8 cellular contexts compared by ENCODE assay signal in the genomic region with DNA sequence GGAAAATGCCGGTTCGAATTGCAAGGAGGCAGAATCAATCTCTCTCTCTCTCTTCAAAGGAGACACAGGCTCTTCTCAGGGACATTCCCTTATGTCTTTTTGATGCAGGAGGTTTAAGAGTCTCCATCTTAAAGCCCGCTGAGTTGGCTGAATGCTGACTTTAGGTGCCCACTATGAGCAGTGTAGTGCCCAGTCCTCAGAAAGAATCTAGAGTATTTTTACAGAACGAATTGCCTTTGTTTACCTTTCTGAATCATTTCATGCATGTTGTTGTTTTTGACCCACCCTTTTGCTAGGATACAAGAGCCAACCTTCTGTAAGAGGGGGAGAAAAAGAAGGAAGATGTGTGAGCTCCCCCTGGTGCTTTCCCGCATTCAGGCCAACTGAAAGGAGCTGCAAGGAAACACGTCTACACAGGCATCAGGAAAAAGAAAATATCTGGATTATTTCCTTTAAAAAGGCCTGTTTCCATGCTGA.
A peak's percentile ranks its signal among the peaks of the same experiment; 100 is the strongest.
DNase-seq lines count a peak whose midpoint lies in the region; ATAC-seq, FAIRE-seq and TF ChIP-seq lines count a peak whose summit lies in the region.

No MANE protein-coding gene starts in this region.

- no peaks in the 10 kb centered on the region for H3K9me3 ChIP-seq in mammary epithelial cell (replicated peaks; ENCODE audit: insufficient read depth, low read length)
- H3K9me3 ChIP-seq in thyroid gland = no peaks in the 10 kb centered on the region
- no peaks in the 10 kb centered on the region for H3K9me3 ChIP-seq in naive thymus-derived CD4-positive, alpha-beta T cell (ENCODE audit: control insufficient read depth in 2 of 3, low read length in 3 of 3)

- no peak overlapping the region for H3K27ac Mint-ChIP-seq in naive thymus-derived CD4-positive, alpha-beta T cell

- H3K36me3 ChIP-seq in mammary epithelial cell (ENCODE audit: insufficient read depth, low read length) = no peaks in the 10 kb centered on the region
- H3K36me3 ChIP-seq in thyroid gland = no peaks in the 10 kb centered on the region
- H3K36me3 ChIP-seq in naive thymus-derived CD4-positive, alpha-beta T cell (ENCODE audit: control insufficient read depth in 2 of 3, insufficient read depth in 3 of 3, low read length in 3 of 3) = no peaks in the 10 kb centered on the region

- H3K36me3 Mint-ChIP-seq in naive thymus-derived CD4-positive, alpha-beta T cell = peaks cover 0 to 8% (median 0%) of the 10 kb centered on the region in 5 donors

- H3K4me1 ChIP-seq in mammary epithelial cell (ENCODE audit: insufficient read depth, low read length) (peaks cover 14% of the 10 kb centered on the region), thyroid gland (no peaks in the 10 kb centered on the region)
- no peaks in the 10 kb centered on the region for H3K4me1 ChIP-seq in naive thymus-derived CD4-positive, alpha-beta T cell (ENCODE audit: control insufficient read depth in 2 of 2, insufficient read depth in 2 of 2, low read length in 2 of 2)

- peak; percentile 82 for DNase-seq in G401 (ENCODE audit: low spot score)
- peak; percentile 55 for DNase-seq in NCI-H2081 treated with DMSO at 0.1 percent for 48 hours (lab: John Stamatoyannopoulos, UW)
- DNase-seq in mammary epithelial cell = peak; percentile 44
- DNase-seq in thyroid gland = peak; percentile 10 to 23
- no peak for DNase-seq in naive thymus-derived CD4-positive, alpha-beta T cell
- DNase-seq in central memory CD4-positive, alpha-beta T cell = no peak

- dilution Hi-C loops in mammary epithelial cell (cut with HindIII; ENCODE audit: low sequenced_read_pairs) = no loop called here

- peaks cover 0 to 19% (median 10%) of the 10 kb centered on the region in 7 donors for H3K4me1 Mint-ChIP-seq in naive thymus-derived CD4-positive, alpha-beta T cell

- H3K4me3 ChIP-seq in mammary epithelial cell (replicated peaks in 1 of 3; ENCODE audit: insufficient read depth in 1 of 3, low read depth in 2 of 3, low read length in 3 of 3) (no peak overlapping the region), thyroid gland (replicated peaks in 1 of 3) (no peak overlapping the region)
- no peak overlapping the region for H3K4me3 ChIP-seq in naive thymus-derived CD4-positive, alpha-beta T cell (ENCODE audit: low read length)

- TF ChIP-seq POLR2A in thyroid gland (IDR thresholded peaks at IDR 0.05) = no peak

- H3K9me3 Mint-ChIP-seq in naive thymus-derived CD4-positive, alpha-beta T cell = peaks cover 0 to 11% (median 0%) of the 10 kb centered on the region in 11 donors

- H3K27ac ChIP-seq in mammary epithelial cell (ENCODE audit: insufficient read depth, low read depth, low read length) = no peak overlapping the region
- no peak overlapping the region for H3K27ac ChIP-seq in thyroid gland
- no peak overlapping the region for H3K27ac ChIP-seq in naive thymus-derived CD4-positive, alpha-beta T cell (ENCODE audit: low read depth, low read length)

- POLR2A ChIA-PET in naive thymus-derived CD4-positive, alpha-beta T cell (lab: Charles Lee) = no interaction called here

- H3K27me3 ChIP-seq in mammary epithelial cell (ENCODE audit: insufficient read depth, low read length) (no peaks in the 10 kb centered on the region), thyroid gland (no peaks in the 10 kb centered on the region)
- H3K27me3 ChIP-seq in naive thymus-derived CD4-positive, alpha-beta T cell (ENCODE audit: control insufficient read depth in 2 of 2, insufficient read depth in 2 of 2, low read length in 2 of 2) = no peaks in the 10 kb centered on the region

- peak; percentile 67 to 85 for TF ChIP-seq CTCF in mammary epithelial cell (conservative IDR thresholded peaks at IDR 0.05 in 1 of 2, IDR thresholded peaks at IDR 0.05 in 1 of 2; ENCODE audit: extremely low read depth in 1 of 2, insufficient read depth in 1 of 2, low read depth in 1 of 2, low read length in 2 of 2)
- peak in 4 of 6 experiments; percentile 10 to 46 (median 23) for TF ChIP-seq CTCF in thyroid gland (IDR thresholded peaks at IDR 0.05)

- H3K9ac ChIP-seq in mammary epithelial cell (ENCODE audit: insufficient read depth, low read length) = no peak overlapping the region

- no peak for ATAC-seq in HG02973 (IDR thresholded peaks at IDR 0.05; ENCODE audit: unreplicated experiment)
- ATAC-seq in naive thymus-derived CD4-positive, alpha-beta T cell = no peak

- peak; percentile 78 for FAIRE-seq in islet of Langerhans (lab: Jason Lieb, UNC)

- H2AFZ ChIP-seq in mammary epithelial cell (ENCODE audit: low read depth, low read length) = no peak overlapping the region

- no peak overlapping the region for H3K4me2 ChIP-seq in mammary epithelial cell (ENCODE audit: insufficient read depth, low read depth, low read length)

- CTCF ChIA-PET in mammary epithelial cell (lab: Charles Lee; ENCODE audit: low non-redundant PET) = interaction anchor here (0.6 kb wide), 3 partner anchors 10 to 547 kb away, joined by 4 to 25 read pairs (median 5); no protein-coding TSS in a partner anchor
- CTCF ChIA-PET in naive thymus-derived CD4-positive, alpha-beta T cell (lab: Charles Lee) = no interaction called here

- H3K79me2 ChIP-seq in mammary epithelial cell (ENCODE audit: insufficient read depth, low read length) = no peaks in the 10 kb centered on the region

- BruUV-seq in mammary epithelial cell (replicated peaks; lab: Mats Ljungman, UMichigan) = no TSS peak

- peak overlapping the region in 2 of 10 donors; percentile 32 to 36 for H3K4me3 Mint-ChIP-seq in naive thymus-derived CD4-positive, alpha-beta T cell

- in situ Hi-C loops in G401 (cut with HindIII; ENCODE audit: low sequenced_read_pairs) (no loop called here), mammary epithelial cell (cut with MboI; ENCODE audit: low sequenced_read_pairs in 2 of 2) (loop anchor here (10.0 to 25.0 kb wide), 3 partner anchors 367 to 544 kb away; no protein-coding TSS in a partner anchor)

- intact Hi-C loops in mammary epithelial cell (cut with micrococcal nuclease) = loop anchor here (1.0 to 5.0 kb wide), 5 partner anchors 193 to 547 kb away; a partner anchor contains a TSS
- intact Hi-C loops in thyroid gland (cut with DNase I) = loop anchor here (10.0 kb wide), 1 partner anchor 367 kb away; no protein-coding TSS in a partner anchor
- intact Hi-C loops in naive thymus-derived CD4-positive, alpha-beta T cell (cut with micrococcal nuclease) = loop anchor here in 1 of 2 donors (10.0 kb wide), 1 partner anchor 63 kb away; no protein-coding TSS in a partner anchor

- WGBS in mammary epithelial cell (ENCODE audit: low coverage, missing lambda C conversion rate) = 80% methylated on average over 6 of the region's 6 CpGs
- 65 to 71% methylated on average over 6 of the region's 6 CpGs for WGBS in thyroid gland, 2 donors

- no peaks in the 10 kb centered on the region for H4K20me1 ChIP-seq in mammary epithelial cell (ENCODE audit: insufficient read depth, low read length)

- peaks cover 36 to 58% (median 51%) of the 10 kb centered on the region in 5 donors for H3K27me3 Mint-ChIP-seq in naive thymus-derived CD4-positive, alpha-beta T cell

Comparison
In these comparisons a context has a peak if more than half of its experiments do, and no peak if none do; other contexts are left out.
1. DNase-seq: peak in G401 (single experiment), NCI-H2081 treated with DMSO at 0.1 percent for 48 hours (single experiment), mammary epithelial cell (single experiment) and thyroid gland (2 of 2); none in naive thymus-derived CD4-positive, alpha-beta T cell (0 of 9) and central memory CD4-positive, alpha-beta T cell (single experiment).